33 cellular contexts compared by ENCODE assay signal in genomic region chr13:111371211-111371610, GRCh38. TPM values are rescaled to one million over a fixed set of nuclear protein-coding genes. Genes with fewer than 3 reads are reported as not detected.
DNase-seq lines count a peak whose midpoint lies in the region; FAIRE-seq and TF ChIP-seq lines count a peak whose summit lies in the region.
"Had no signal": no experiment of that assay in that cellular context is flagged by ENCODE, and none has a peak within 500 bp of the region (broad histone marks: within the 10 kb centered on the region; RNA-seq: fewer than 3 reads in every experiment).

No MANE protein-coding gene starts in this region.

- TF ChIP-seq CTCF in AG04450 (IDR thresholded peaks at IDR 0.05; ENCODE audit: low read depth, low read length): no peak
- TF ChIP-seq CTCF in neural progenitor cell (IDR thresholded peaks at IDR 0.05): no peak
- TF ChIP-seq CTCF in glutamatergic neuron (IDR thresholded peaks at IDR 0.05; ENCODE audit: partially characterized antibody, unreplicated experiment): no peak

- H3F3A ChIP-seq in neural progenitor cell (ENCODE audit: low read depth): no peaks in the 10 kb centered on the region

- H3K36me3 Mint-ChIP-seq in neural progenitor cell: no peaks in the 10 kb centered on the region
- H3K36me3 Mint-ChIP-seq in glutamatergic neuron (ENCODE audit: unreplicated experiment): peaks cover 6% of the 10 kb centered on the region
- H3K36me3 Mint-ChIP-seq: brain, mesothelial cell of epicardium had no signal

- H3K27me3 Mint-ChIP-seq in neural progenitor cell (ENCODE audit: insufficient read depth, low read depth) (no peaks in the 10 kb centered on the region), glutamatergic neuron (ENCODE audit: unreplicated experiment) (peaks cover 4% of the 10 kb centered on the region)
- H3K27me3 Mint-ChIP-seq: stimulated activated naive CD8-positive, alpha-beta T cell treated with anti-CD3 and anti-CD28 coated beads, Interleukin-15, amount 100 ng/mL, for 72 hours had no signal

- no peaks in the 10 kb centered on the region for H3K36me3 ChIP-seq in neural progenitor cell
- H3K36me3 ChIP-seq: adrenal gland, BLaER1, left ventricle myocardium inferior, tibial artery, WERI-Rb-1 had no signal

- POLR2A ChIA-PET in AG04450 (lab: Yijun Ruan, JAX): no interaction called here

- FAIRE-seq in GM12891 (lab: Jason Lieb, UNC): no peak
- FAIRE-seq: A549, islet of Langerhans had no signal

- H3K9ac ChIP-seq in neural progenitor cell: no peak overlapping the region
- H3K9ac ChIP-seq: BLaER1 had no signal

- no peaks in the 10 kb centered on the region for H3K79me2 ChIP-seq in neural progenitor cell (ENCODE audit: low read depth)

- H3K9me3 Mint-ChIP-seq in neural progenitor cell: peaks cover 5% of the 10 kb centered on the region
- peaks cover 2% of the 10 kb centered on the region for H3K9me3 Mint-ChIP-seq in glutamatergic neuron (ENCODE audit: unreplicated experiment)
- H3K9me3 Mint-ChIP-seq: mesothelial cell of epicardium had no signal

- no peak overlapping the region for H3K4me2 ChIP-seq in neural progenitor cell
- H3K4me2 ChIP-seq: A549, BLaER1, PC-9 had no signal

- H3K4me1 Mint-ChIP-seq in neural progenitor cell (peaks cover 9% of the 10 kb centered on the region), glutamatergic neuron (ENCODE audit: low read depth, unreplicated experiment) (peaks cover 4% of the 10 kb centered on the region)

- CTCF ChIA-PET in AG04450 (lab: Charles Lee): no interaction called here

- H3K4me1 ChIP-seq in neural progenitor cell: no peaks in the 10 kb centered on the region
- H3K4me1 ChIP-seq: A549, adrenal gland, left ventricle myocardium inferior, tibial artery had no signal

- no peaks in the 10 kb centered on the region for H4K20me1 ChIP-seq in neural progenitor cell (ENCODE audit: low read depth)
- H4K20me1 ChIP-seq: BLaER1 had no signal

- no peak for TF ChIP-seq POLR2A in GM12891 (IDR thresholded peaks at IDR 0.05; ENCODE audit: low read depth, low read length)

- H3K4me3 Mint-ChIP-seq in neural progenitor cell: no peak overlapping the region
- H3K4me3 Mint-ChIP-seq in glutamatergic neuron (ENCODE audit: unreplicated experiment): no peak overlapping the region
- H3K4me3 Mint-ChIP-seq: mesothelial cell of epicardium; naive B cell; stimulated activated naive CD8-positive, alpha-beta T cell treated with anti-CD3 and anti-CD28 coated beads, Interleukin-15, amount 100 ng/mL, for 72 hours had no signal

- DNase-seq in AG04450 (ENCODE audit: low read depth, low spot score) (no peak), NCI-H2227 treated with DMSO at 0.1 percent for 48 hours (lab: John Stamatoyannopoulos, UW) (peak; percentile 81), fibroblast of peridontal ligament (ENCODE audit: extremely low read depth) (peak; percentile 5), neural progenitor cell (ENCODE audit: low spot score) (no peak), iPS-NIHi7 (ENCODE audit: extremely low spot score) (no peak), glutamatergic neuron (no peak), GM12891 (ENCODE audit: insufficient read length, low spot score) (no peak)
- no peak for DNase-seq in effector CD8-positive, alpha-beta T cell (lab: John Stamatoyannopoulos, UW)
- DNase-seq: activated CD4-positive, alpha-beta T cell treated with anti-CD3 and anti-CD28 coated beads for 48 hours; activated naive CD4-positive, alpha-beta T cell treated with Interleukin-2 at 50 U/mL for 16 hours; activated T-cell treated with anti-CD3 and anti-CD28 coated beads, Interleukin-2, amount 50 U/mL, for 48 hours; adrenal gland; H7; KBM-7; left ventricle myocardium inferior; naive B cell; NCI-H146; NCI-H524 treated with DMSO at 0.1 percent for 48 hours; NK-92 treated with Interleukin-12 subunit alpha and Interleukin-12 subunit beta, amount 100 ng/mL, for 24 hours; PC-9; Right ventricle myocardium superior; stimulated activated CD8-positive, alpha-beta memory T cell treated with anti-CD3 and anti-CD28 coated beads, Interleukin-4, amount 100 ng/mL, for 48 hours; stimulated activated naive CD8-positive, alpha-beta T cell treated with anti-CD3 and anti-CD28 coated beads, Interleukin-15, amount 100 ng/mL, for 72 hours; T-helper 9 cell; tibial artery; WERI-Rb-1 had no signal

- H3K4me3 ChIP-seq in AG04450 (ENCODE audit: low read depth, low read length) (no peak overlapping the region), neural progenitor cell (no peak overlapping the region)
- H3K4me3 ChIP-seq: A549, adrenal gland, BLaER1, left ventricle myocardium inferior, PC-9, skin epidermis, tibial artery had no signal

- no peak overlapping the region for H3K27ac Mint-ChIP-seq in neural progenitor cell
- H3K27ac Mint-ChIP-seq in glutamatergic neuron (ENCODE audit: unreplicated experiment): no peak overlapping the region
- H3K27ac Mint-ChIP-seq: mesothelial cell of epicardium; naive B cell; stimulated activated naive CD8-positive, alpha-beta T cell treated with anti-CD3 and anti-CD28 coated beads, Interleukin-15, amount 100 ng/mL, for 72 hours had no signal

- peak overlapping the region; percentile 17 for H2AFZ ChIP-seq in neural progenitor cell (replicated peaks)
- H2AFZ ChIP-seq: PC-9 had no signal

- H3K27me3 ChIP-seq in AG04450 (ENCODE audit: control insufficient read depth, insufficient read depth, low read length) (peaks cover 14% of the 10 kb centered on the region), neural progenitor cell (no peaks in the 10 kb centered on the region)
- H3K27me3 ChIP-seq: adrenal gland, BLaER1 had no signal

- H3K27ac ChIP-seq in AG04450 (ENCODE audit: low read depth, low read length) (peak overlapping the region; percentile 57), neural progenitor cell (no peak overlapping the region)
- H3K27ac ChIP-seq: A549, adrenal gland, BLaER1, left ventricle myocardium inferior, PC-9, skin epidermis, tibial artery, WERI-Rb-1 had no signal

- peaks cover 3% of the 10 kb centered on the region; the same call in 1 of the 2 replicates for H3K9me3 ChIP-seq in AG04450 (ENCODE audit: control insufficient read depth, insufficient read depth, low read length)
- no peaks in the 10 kb centered on the region for H3K9me3 ChIP-seq in neural progenitor cell (ENCODE audit: low read depth)
- H3K9me3 ChIP-seq: A549, adrenal gland, left ventricle myocardium inferior, tibial artery had no signal

TF ChIP-seq in GM12891, 5 proteins besides CTCF, POLR2A, EP300 and RAD21:
- TF ChIP-seq PAX5 (IDR thresholded peaks at IDR 0.05; ENCODE audit: insufficient read depth, low read length, severe bottlenecking) (no peak), POU2F2 (IDR thresholded peaks at IDR 0.05; ENCODE audit: low read depth, low read length) (no peak), TAF1 (IDR thresholded peaks at IDR 0.05; ENCODE audit: low read depth, low read length) (no peak), SPI1 (IDR thresholded peaks at IDR 0.05; ENCODE audit: low read depth, low read length) (no peak), POLR2AphosphoS5 (IDR thresholded peaks at IDR 0.05; ENCODE audit: low read depth, low read length) (no peak)

RNA-seq across cellular contexts. Expression of gene TEX29, which starts 50.8 kb away (rescaled TPM):
- polyA plus RNA-seq in AG04450 (2011; rRNA removed): 4.7 and 6.1 TPM in 2 replicates
- polyA minus RNA-seq in AG04450 (2011; rRNA and poly(A)+ RNA removed): 0.52 and 1.1 TPM in 2 replicates
- total RNA-seq in neural progenitor cell (ENCODE audit: low replicate concordance): 0.65 TPM in 1 of 2 replicates, not detected in the other
- 0.64 TPM for total RNA-seq in glutamatergic neuron (ENCODE audit: unreplicated experiment)
- polyA plus RNA-seq in GM12891 (2012; ENCODE audit: low read depth, missing spikeins): 0.68 TPM
- total RNA-seq: H7, left ventricle myocardium inferior, MCF 10A, PC-9, Right ventricle myocardium superior had no signal

Comparison
In these comparisons a context has a peak if more than half of its experiments do, and no peak if none do; other contexts are left out.
1. DNase-seq: peak in NCI-H2227 treated with DMSO at 0.1 percent for 48 hours (single experiment) and fibroblast of peridontal ligament (single experiment); none in AG04450 (single experiment), neural progenitor cell (single experiment), iPS-NIHi7 (single experiment), effector CD8-positive, alpha-beta T cell (single experiment), glutamatergic neuron (single experiment) and GM12891 (single experiment).